ENCODE assay signal across 2 cellular contexts in the genomic region with DNA sequence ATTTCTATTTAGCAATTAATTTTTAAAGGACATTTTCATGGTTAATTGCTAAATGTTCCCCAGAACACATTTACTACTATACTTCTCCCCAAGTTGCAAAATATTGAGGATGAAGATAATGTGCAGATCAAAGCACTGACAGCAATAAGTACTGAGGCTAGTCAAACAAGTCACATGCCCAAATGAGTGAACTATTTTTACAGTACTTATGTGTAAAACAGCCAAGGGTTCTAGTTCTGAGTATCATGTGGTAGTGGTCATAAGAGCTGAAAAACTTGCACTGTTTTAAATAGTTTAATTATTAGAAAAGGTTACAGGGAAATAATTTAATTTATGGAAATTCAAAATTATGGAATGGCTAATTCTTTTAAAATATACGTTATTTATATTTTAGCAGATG.
A peak's percentile ranks its signal among the peaks of the same experiment; 100 is the strongest.
TF ChIP-seq lines count a peak whose summit lies in the region.

No MANE protein-coding gene starts in this region.

TF ChIP-seq in GM12878, 131 proteins besides CTCF, POLR2A, EP300 and RAD21:
- TF ChIP-seq SMC3 (IDR thresholded peaks at IDR 0.05; ENCODE audit: borderline replicate concordance, low read length) (no peak), RAD51 (IDR thresholded peaks at IDR 0.05) (peak; percentile 21; the same call in 1 of the 2 replicates)

TF ChIP-seq in SK-N-SH, 30 proteins besides CTCF, POLR2A, EP300 and RAD21:
- TF ChIP-seq, protein P1, sequence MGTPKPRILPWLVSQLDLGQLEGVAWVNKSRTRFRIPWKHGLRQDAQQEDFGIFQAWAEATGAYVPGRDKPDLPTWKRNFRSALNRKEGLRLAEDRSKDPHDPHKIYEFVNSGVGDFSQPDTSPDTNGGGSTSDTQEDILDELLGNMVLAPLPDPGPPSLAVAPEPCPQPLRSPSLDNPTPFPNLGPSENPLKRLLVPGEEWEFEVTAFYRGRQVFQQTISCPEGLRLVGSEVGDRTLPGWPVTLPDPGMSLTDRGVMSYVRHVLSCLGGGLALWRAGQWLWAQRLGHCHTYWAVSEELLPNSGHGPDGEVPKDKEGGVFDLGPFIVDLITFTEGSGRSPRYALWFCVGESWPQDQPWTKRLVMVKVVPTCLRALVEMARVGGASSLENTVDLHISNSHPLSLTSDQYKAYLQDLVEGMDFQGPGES (IDR thresholded peaks at IDR 0.05; ENCODE audit: low read depth, low read length), result no peak
- TF ChIP-seq RCOR1 (IDR thresholded peaks at IDR 0.05; ENCODE audit: low read length), result no peak
- TF ChIP-seq, protein P2, sequence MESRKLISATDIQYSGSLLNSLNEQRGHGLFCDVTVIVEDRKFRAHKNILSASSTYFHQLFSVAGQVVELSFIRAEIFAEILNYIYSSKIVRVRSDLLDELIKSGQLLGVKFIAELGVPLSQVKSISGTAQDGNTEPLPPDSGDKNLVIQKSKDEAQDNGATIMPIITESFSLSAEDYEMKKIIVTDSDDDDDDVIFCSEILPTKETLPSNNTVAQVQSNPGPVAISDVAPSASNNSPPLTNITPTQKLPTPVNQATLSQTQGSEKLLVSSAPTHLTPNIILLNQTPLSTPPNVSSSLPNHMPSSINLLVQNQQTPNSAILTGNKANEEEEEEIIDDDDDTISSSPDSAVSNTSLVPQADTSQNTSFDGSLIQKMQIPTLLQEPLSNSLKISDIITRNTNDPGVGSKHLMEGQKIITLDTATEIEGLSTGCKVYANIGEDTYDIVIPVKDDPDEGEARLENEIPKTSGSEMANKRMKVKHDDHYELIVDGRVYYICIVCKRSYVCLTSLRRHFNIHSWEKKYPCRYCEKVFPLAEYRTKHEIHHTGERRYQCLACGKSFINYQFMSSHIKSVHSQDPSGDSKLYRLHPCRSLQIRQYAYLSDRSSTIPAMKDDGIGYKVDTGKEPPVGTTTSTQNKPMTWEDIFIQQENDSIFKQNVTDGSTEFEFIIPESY (IDR thresholded peaks at IDR 0.05; ENCODE audit: borderline replicate concordance, low read depth), result no peak
- TF ChIP-seq MEF2A (IDR thresholded peaks at IDR 0.05; ENCODE audit: borderline replicate concordance, low read depth), result no peak
- TF ChIP-seq GABPA (IDR thresholded peaks at IDR 0.05; ENCODE audit: low read depth), result no peak
- TF ChIP-seq FOSL2 (IDR thresholded peaks at IDR 0.05; ENCODE audit: borderline replicate concordance, low read depth), result no peak
- TF ChIP-seq, protein P3, sequence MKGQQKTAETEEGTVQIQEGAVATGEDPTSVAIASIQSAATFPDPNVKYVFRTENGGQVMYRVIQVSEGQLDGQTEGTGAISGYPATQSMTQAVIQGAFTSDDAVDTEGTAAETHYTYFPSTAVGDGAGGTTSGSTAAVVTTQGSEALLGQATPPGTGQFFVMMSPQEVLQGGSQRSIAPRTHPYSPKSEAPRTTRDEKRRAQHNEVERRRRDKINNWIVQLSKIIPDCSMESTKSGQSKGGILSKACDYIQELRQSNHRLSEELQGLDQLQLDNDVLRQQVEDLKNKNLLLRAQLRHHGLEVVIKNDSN (IDR thresholded peaks at IDR 0.05; ENCODE audit: borderline replicate concordance, low read depth), result no peak
- TF ChIP-seq NFIC (IDR thresholded peaks at IDR 0.05; ENCODE audit: borderline replicate concordance), result no peak
- no peak for TF ChIP-seq EZH2phosphoT487 (IDR thresholded peaks at IDR 0.05; ENCODE audit: borderline replicate concordance, low read depth)
- TF ChIP-seq YY1 (IDR thresholded peaks at IDR 0.05; ENCODE audit: low read depth), result no peak
- no peak for TF ChIP-seq FOXM1 (IDR thresholded peaks at IDR 0.05; ENCODE audit: low read depth)
- TF ChIP-seq TCF12 (IDR thresholded peaks at IDR 0.05), result no peak
- no peak for TF ChIP-seq TEAD4 (IDR thresholded peaks at IDR 0.05; ENCODE audit: borderline replicate concordance, insufficient read depth)
- TF ChIP-seq SMC3 (IDR thresholded peaks at IDR 0.05; ENCODE audit: low read depth, low read length), result no peak
